Comparison of ENCODE assay signal across 14 cellular contexts in genomic region chr5:156500755-156501154, GRCh38.
DNase-seq lines count a peak whose midpoint lies in the region; ATAC-seq and TF ChIP-seq lines count a peak whose summit lies in the region.
"Had no signal": no experiment of that assay in that cellular context is flagged by ENCODE, and none has a peak within 500 bp of the region (broad histone marks: within the 10 kb centered on the region; RNA-seq: fewer than 3 reads in every experiment).

No MANE protein-coding gene starts in this region.

- H3K4me3 Mint-ChIP-seq in nephron, result no peak overlapping the region
- H3K4me3 Mint-ChIP-seq: CD4-positive, CD25-positive, alpha-beta regulatory T cell had no signal

- no peaks in the 10 kb centered on the region for H3K36me3 ChIP-seq in left ventricle myocardium inferior
- no peaks in the 10 kb centered on the region for H3K36me3 ChIP-seq in suprapubic skin
- H3K36me3 ChIP-seq: BLaER1 treated with 17β-estradiol and CSF1 and Interleukin-3, amounts not matched to agents 10 nM and 100 nM had no signal

- no peaks in the 10 kb centered on the region for H3K9me3 ChIP-seq in left ventricle myocardium inferior (replicated peaks)
- H3K9me3 ChIP-seq in suprapubic skin, result peaks cover 3% of the 10 kb centered on the region
- H3K9me3 ChIP-seq: BLaER1 treated with 17β-estradiol and CSF1 and Interleukin-3, amounts not matched to agents 10 nM and 100 nM had no signal

- intact Hi-C loops in left ventricle myocardium inferior (cut with micrococcal nuclease) (no loop called here), cardiac septum (cut with DNase I) (no loop called here), sciatic nerve (cut with DNase I) (no loop called here)

- peak; percentile 39 for ATAC-seq in sciatic nerve

- no peaks in the 10 kb centered on the region for H3K27me3 ChIP-seq in left ventricle myocardium inferior (ENCODE audit: low read depth)
- no peaks in the 10 kb centered on the region for H3K27me3 ChIP-seq in suprapubic skin
- H3K27me3 ChIP-seq: BLaER1 treated with 17β-estradiol and CSF1 and Interleukin-3, amounts not matched to agents 10 nM and 100 nM had no signal

- peak overlapping the region; percentile 33 for H3K27ac ChIP-seq in left ventricle myocardium inferior (replicated peaks)
- H3K27ac ChIP-seq in suprapubic skin, result no peak overlapping the region
- H3K27ac ChIP-seq: BLaER1 treated with 17β-estradiol and CSF1 and Interleukin-3, amounts not matched to agents 10 nM and 100 nM had no signal

- H3K9me3 Mint-ChIP-seq in nephron, result no peaks in the 10 kb centered on the region
- H3K9me3 Mint-ChIP-seq: CD4-positive, CD25-positive, alpha-beta regulatory T cell had no signal

- DNase-seq in left ventricle myocardium inferior, result no peak
- no peak for DNase-seq in cardiac septum (ENCODE audit: low spot score)
- no peak for DNase-seq in sciatic nerve (ENCODE audit: low spot score)
- DNase-seq in T1000 (lab: John Stamatoyannopoulos, UW), result no peak
- DNase-seq in suprapubic skin (ENCODE audit: low spot score in 2 of 2), result no peak
- DNase-seq in SW480 (ENCODE audit: low spot score), result no peak
- DNase-seq: ACHN; CD4-positive, CD25-positive, alpha-beta regulatory T cell; DMS53; GF-D8; H7; IMR-90 had no signal

- H3K4me3 ChIP-seq in left ventricle myocardium inferior (no peak overlapping the region), suprapubic skin (no peak overlapping the region)
- H3K4me3 ChIP-seq: BLaER1 treated with 17β-estradiol and CSF1 and Interleukin-3, amounts not matched to agents 10 nM and 100 nM had no signal

- no peaks in the 10 kb centered on the region for H3K27me3 Mint-ChIP-seq in nephron (ENCODE audit: low read depth)

- H3K27ac Mint-ChIP-seq in nephron, result peak overlapping the region; percentile 15 to 81 (median 53)
- H3K27ac Mint-ChIP-seq: CD4-positive, CD25-positive, alpha-beta regulatory T cell had no signal

- H3K36me3 Mint-ChIP-seq in nephron (ENCODE audit: low read depth), result no peaks in the 10 kb centered on the region
- H3K36me3 Mint-ChIP-seq: CD4-positive, CD25-positive, alpha-beta regulatory T cell had no signal

- WGBS in suprapubic skin, result 63% methylated on average over 5 of the region's 5 CpGs

- TF ChIP-seq CTCF in left ventricle myocardium inferior (IDR thresholded peaks at IDR 0.05; ENCODE audit: borderline replicate concordance), result no peak
- no peak for TF ChIP-seq CTCF in nephron (IDR thresholded peaks at IDR 0.05; ENCODE audit: unreplicated experiment in 3 of 3)
- TF ChIP-seq CTCF in suprapubic skin (IDR thresholded peaks at IDR 0.05), result no peak

- peaks cover 55% of the 10 kb centered on the region for H3K4me1 Mint-ChIP-seq in nephron
- H3K4me1 Mint-ChIP-seq: CD4-positive, CD25-positive, alpha-beta regulatory T cell had no signal

- TF ChIP-seq POLR2A in suprapubic skin (IDR thresholded peaks at IDR 0.05), result no peak

- peaks cover 42% of the 10 kb centered on the region for H3K4me1 ChIP-seq in left ventricle myocardium inferior
- H3K4me1 ChIP-seq in suprapubic skin, result no peaks in the 10 kb centered on the region
- H3K4me1 ChIP-seq: BLaER1 treated with 17β-estradiol and CSF1 and Interleukin-3, amounts not matched to agents 10 nM and 100 nM had no signal

- no peak for TF ChIP-seq EP300 in suprapubic skin (IDR thresholded peaks at IDR 0.05)
